Comparison of ENCODE assay signal across 15 cellular contexts in the genomic region with DNA sequence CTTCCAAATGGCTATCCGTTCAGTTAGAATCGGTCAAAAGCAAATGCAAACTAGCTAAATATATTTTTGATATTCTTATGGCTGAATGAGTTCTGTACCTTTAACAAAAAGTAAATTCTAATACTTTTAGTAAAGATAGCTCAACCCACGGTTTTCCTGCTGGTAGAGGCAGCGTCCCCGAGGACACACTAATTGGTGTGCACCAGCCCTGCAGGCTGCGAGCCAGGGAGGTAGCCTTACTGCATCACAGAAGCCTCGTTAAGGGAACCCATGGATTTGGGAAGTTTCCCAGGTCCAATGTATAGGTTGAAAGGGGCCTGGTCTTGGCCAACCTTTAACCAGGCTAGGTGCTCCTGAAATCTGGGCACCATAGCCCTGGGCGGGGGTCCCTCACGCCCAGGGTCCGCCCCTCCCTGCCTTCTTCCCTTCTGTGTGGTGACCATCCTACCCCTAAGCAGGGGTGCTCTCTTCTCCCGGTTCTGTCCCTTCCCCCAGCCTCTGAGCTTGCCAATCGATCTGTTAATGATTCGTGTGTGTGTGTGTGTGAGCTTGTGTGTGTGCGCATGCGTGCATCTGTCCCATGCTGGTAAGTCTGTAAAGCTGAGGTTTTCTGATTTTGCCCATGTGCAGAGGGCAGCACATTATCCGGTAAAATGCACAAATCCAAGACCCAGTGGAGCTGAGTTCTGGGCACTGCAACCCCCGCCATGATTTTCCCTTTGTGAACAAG.
DNase-seq lines count a peak whose midpoint lies in the region; ATAC-seq, FAIRE-seq and TF ChIP-seq lines count a peak whose summit lies in the region.
"Had no signal": no experiment of that assay in that cellular context is flagged by ENCODE, and none has a peak within 500 bp of the region (broad histone marks: within the 10 kb centered on the region; RNA-seq: fewer than 3 reads in every experiment).

No MANE protein-coding gene starts in this region.

- peaks cover 0 to 30% (median 6%) of the 10 kb centered on the region in 11 experiments; a peak in 8 of 22 replicates for H3K36me3 ChIP-seq in BLaER1 treated with 17β-estradiol and CSF1 and Interleukin-3, amounts not matched to agents 10 nM and 100 nM
- no peaks in the 10 kb centered on the region for H3K36me3 ChIP-seq in kidney (ENCODE audit: control insufficient read depth in 1 of 2, insufficient read depth in 2 of 2, low read length in 2 of 2)

- no peak overlapping the region for H3K27ac Mint-ChIP-seq in natural killer cell treated with Interleukin-12 subunit alpha and Interleukin-12 subunit beta and Interleukin-15 and Interleukin-18, amount 100 ng/mL, for 72 hours
- H3K27ac Mint-ChIP-seq: B cell; CD4-positive, alpha-beta T cell had no signal

- H3K9ac ChIP-seq in BLaER1 treated with 17β-estradiol and CSF1 and Interleukin-3, amounts not matched to agents 10 nM and 100 nM = no peak overlapping the region
- no peak overlapping the region for H3K9ac ChIP-seq in kidney (ENCODE audit: low read length in 2 of 2)

- peak overlapping the region in 8 of 11 experiments; percentile 33 to 78 (median 68); a peak in 16 of 22 replicates for H3K4me2 ChIP-seq in BLaER1 treated with 17β-estradiol and CSF1 and Interleukin-3, amounts not matched to agents 10 nM and 100 nM

- peaks cover 14 to 44% (median 24%) of the 10 kb centered on the region in 11 experiments for H3K9me3 ChIP-seq in BLaER1 treated with 17β-estradiol and CSF1 and Interleukin-3, amounts not matched to agents 10 nM and 100 nM (replicated peaks in 1 of 11)
- no peaks in the 10 kb centered on the region for H3K9me3 ChIP-seq in kidney (ENCODE audit: control insufficient read depth in 1 of 2, low read length in 2 of 2)
- H3K9me3 ChIP-seq: Caco-2 had no signal

- no peaks in the 10 kb centered on the region for H3K36me3 Mint-ChIP-seq in natural killer cell treated with Interleukin-12 subunit alpha and Interleukin-12 subunit beta and Interleukin-15 and Interleukin-18, amount 100 ng/mL, for 72 hours

- no peaks in the 10 kb centered on the region for H3K27me3 ChIP-seq in BLaER1 treated with 17β-estradiol and CSF1 and Interleukin-3, amounts not matched to agents 10 nM and 100 nM

- no peaks in the 10 kb centered on the region for H3K4me1 Mint-ChIP-seq in natural killer cell treated with Interleukin-12 subunit alpha and Interleukin-12 subunit beta and Interleukin-15 and Interleukin-18, amount 100 ng/mL, for 72 hours (ENCODE audit: low read depth in 2 of 2)
- H3K4me1 Mint-ChIP-seq: B cell had no signal

- H3K27ac ChIP-seq in BLaER1 treated with 17β-estradiol and CSF1 and Interleukin-3, amounts not matched to agents 10 nM and 100 nM = no peak overlapping the region
- no peak overlapping the region for H3K27ac ChIP-seq in kidney (ENCODE audit: low read depth in 2 of 2, low read length in 2 of 2)
- H3K27ac ChIP-seq: C4-2B had no signal

- no peaks in the 10 kb centered on the region for H3K9me3 Mint-ChIP-seq in natural killer cell treated with Interleukin-12 subunit alpha and Interleukin-12 subunit beta and Interleukin-15 and Interleukin-18, amount 100 ng/mL, for 72 hours
- H3K9me3 Mint-ChIP-seq: CD4-positive, alpha-beta T cell had no signal

- no peak for ATAC-seq in GM21390 (IDR thresholded peaks at IDR 0.05; ENCODE audit: unreplicated experiment)
- ATAC-seq in natural killer cell treated with Interleukin-12 subunit alpha and Interleukin-12 subunit beta and Interleukin-15 and Interleukin-18, amount 100 ng/mL, for 72 hours = no peak

- FAIRE-seq in kidney (lab: Jason Lieb, UNC) = no peak
- FAIRE-seq: D721Med, GM12892, H1 had no signal

- intact Hi-C loops in kidney (cut with DNase I) = no loop called here

- peaks cover 0 to 84% (median 74%) of the 10 kb centered on the region in 10 experiments; a peak in 17 of 20 replicates for H3K4me1 ChIP-seq in BLaER1 treated with 17β-estradiol and CSF1 and Interleukin-3, amounts not matched to agents 10 nM and 100 nM
- H3K4me1 ChIP-seq in kidney (ENCODE audit: control insufficient read depth in 1 of 2, insufficient read depth in 1 of 2, low read depth in 1 of 2, low read length in 2 of 2) = no peaks in the 10 kb centered on the region
- H3K4me1 ChIP-seq: Caco-2 had no signal

- no peak for TF ChIP-seq CTCF in kidney (IDR thresholded peaks at IDR 0.05; ENCODE audit: borderline replicate concordance, extremely low read depth, insufficient read depth)

- H3K4me3 ChIP-seq in BLaER1 treated with 17β-estradiol and CSF1 and Interleukin-3, amounts not matched to agents 10 nM and 100 nM = no peak overlapping the region
- H3K4me3 ChIP-seq in kidney (ENCODE audit: low read length in 2 of 2) = no peak overlapping the region

- DNase-seq in NCI-H69 (lab: John Stamatoyannopoulos, UW) (peak; percentile 2), kidney (peak; percentile 36), LoVo (ENCODE audit: low spot score) (no peak)
- DNase-seq in natural killer cell treated with Interleukin-12 subunit alpha and Interleukin-12 subunit beta and Interleukin-15 and Interleukin-18, amount 100 ng/mL, for 72 hours (ENCODE audit: low spot score) = no peak
- DNase-seq: Caco-2; CD4-positive, alpha-beta T cell; GDM1; HCEC 1CT had no signal

- H3K27me3 Mint-ChIP-seq in natural killer cell treated with Interleukin-12 subunit alpha and Interleukin-12 subunit beta and Interleukin-15 and Interleukin-18, amount 100 ng/mL, for 72 hours = no peaks in the 10 kb centered on the region
- H3K27me3 Mint-ChIP-seq: B cell; CD4-positive, alpha-beta T cell had no signal

- H3K4me3 Mint-ChIP-seq in natural killer cell treated with Interleukin-12 subunit alpha and Interleukin-12 subunit beta and Interleukin-15 and Interleukin-18, amount 100 ng/mL, for 72 hours = no peak overlapping the region
- H3K4me3 Mint-ChIP-seq: B cell; CD4-positive, alpha-beta T cell had no signal

- no peaks in the 10 kb centered on the region; a peak in 1 of 22 replicates for H4K20me1 ChIP-seq in BLaER1 treated with 17β-estradiol and CSF1 and Interleukin-3, amounts not matched to agents 10 nM and 100 nM

Comparison
In these comparisons a context has a peak if more than half of its experiments do, and no peak if none do; other contexts are left out.
1. DNase-seq: peak in NCI-H69 (single experiment) and kidney (single experiment); none in LoVo (single experiment) and natural killer cell treated with Interleukin-12 subunit alpha and Interleukin-12 subunit beta and Interleukin-15 and Interleukin-18, amount 100 ng/mL, for 72 hours (single experiment).